ENCODE assay signal across 12 cellular contexts in the genomic region with DNA sequence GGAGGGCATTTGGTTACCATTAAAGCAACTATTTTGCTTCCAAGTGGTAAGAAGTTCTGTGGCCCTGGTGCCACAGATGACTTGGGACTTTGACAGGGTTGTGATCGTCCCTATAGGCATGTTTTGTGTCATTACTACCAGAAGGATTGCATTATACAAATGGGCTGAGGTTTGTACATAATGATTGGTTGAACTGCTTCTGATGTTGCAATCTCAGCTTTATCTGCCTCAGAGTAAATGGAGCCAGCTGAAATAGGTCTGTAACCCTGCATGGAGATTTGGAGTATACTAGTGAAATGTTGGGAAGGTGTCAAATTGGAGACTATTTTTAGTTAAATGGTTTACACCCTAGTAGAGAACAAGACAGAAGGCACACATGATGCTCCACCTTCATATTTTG. TPM values are rescaled to one million over a fixed set of nuclear protein-coding genes. Genes with fewer than 3 reads are reported as not detected.
A peak's percentile ranks its signal among the peaks of the same experiment; 100 is the strongest.
DNase-seq lines count a peak whose midpoint lies in the region; ATAC-seq and TF ChIP-seq lines count a peak whose summit lies in the region.
"Had no signal": no experiment of that assay in that cellular context is flagged by ENCODE, and none has a peak within 500 bp of the region (broad histone marks: within the 10 kb centered on the region; RNA-seq: fewer than 3 reads in every experiment).

No MANE protein-coding gene starts in this region.

- H3K9ac ChIP-seq in IMR-90 (ENCODE audit: low read depth, low read length) (no peak overlapping the region; the same call in 1 of the 2 replicates), smooth muscle cell (ENCODE audit: low read depth) (peak overlapping the region; percentile 53)

- H3K9me1 ChIP-seq in IMR-90 (ENCODE audit: insufficient read depth, low read length), result peaks cover 2% of the 10 kb centered on the region; the same call in 1 of the 2 replicates

- H2BK15ac ChIP-seq in IMR-90 (ENCODE audit: low read depth, low read length), result no peak overlapping the region

- no peak overlapping the region for H2AK5ac ChIP-seq in IMR-90 (ENCODE audit: low read depth, low read length)

- H2BK120ac ChIP-seq in IMR-90 (ENCODE audit: low read depth, low read length), result peak overlapping the region; percentile 44; the same call in 1 of the 2 replicates

- H3K27ac ChIP-seq in IMR-90 (ENCODE audit: insufficient read depth, low read length) (peak overlapping the region; percentile 88; the same call in 1 of the 2 replicates), hepatocyte (peak overlapping the region; percentile 79), smooth muscle cell (ENCODE audit: low read depth) (peak overlapping the region; percentile 96), adrenal gland (peak overlapping the region in 2 of 5 donors; percentile 51 to 67)

- dilution Hi-C loops in IMR-90 (cut with HindIII; ENCODE audit: low sequenced_read_pairs, unreplicated experiment), result no loop called here

- peak; percentile 17 for DNase-seq in IMR-90
- peak; percentile 40 to 83 for DNase-seq in cardiac fibroblast (ENCODE audit: low read depth in 2 of 2)
- no peak for DNase-seq in hepatocyte (ENCODE audit: low spot score)
- DNase-seq in smooth muscle cell (lab: John Stamatoyannopoulos, UW; ENCODE audit: unreplicated experiment), result no peak
- DNase-seq in NCI-H524 (lab: John Stamatoyannopoulos, UW), result no peak
- DNase-seq in NCI-H146 (lab: John Stamatoyannopoulos, UW), result no peak
- no peak for DNase-seq in NCI-H510A treated with DMSO at 0.1 percent for 48 hours (lab: John Stamatoyannopoulos, UW)
- no peak for DNase-seq in adrenal gland
- DNase-seq: activated CD4-positive, alpha-beta T cell treated with anti-CD3 and anti-CD28 coated beads for 36 hours; activated T-cell treated with anti-CD3 and anti-CD28 coated beads, Interleukin-2, amount 50 U/mL, for 24 hours; DND-41; NCI-H1048 had no signal

- TF ChIP-seq POLR2A in IMR-90 (IDR thresholded peaks at IDR 0.05; ENCODE audit: low read depth, low read length) (no peak), adrenal gland (IDR thresholded peaks at IDR 0.05) (no peak)

- H3K4me2 ChIP-seq in IMR-90 (ENCODE audit: low read depth, low read length) (peak overlapping the region; percentile 60), hepatocyte (peak overlapping the region; percentile 44), smooth muscle cell (peak overlapping the region; percentile 64)

- peak overlapping the region; percentile 74 for H3K18ac ChIP-seq in IMR-90 (ENCODE audit: low read depth, low read length)

- H3K36me3 ChIP-seq in IMR-90 (ENCODE audit: control insufficient read depth, insufficient read depth, low read length), result no peaks in the 10 kb centered on the region
- no peaks in the 10 kb centered on the region for H3K36me3 ChIP-seq in hepatocyte (replicated peaks; ENCODE audit: insufficient read depth, low read depth)
- H3K36me3 ChIP-seq in smooth muscle cell (ENCODE audit: low read depth), result no peaks in the 10 kb centered on the region
- H3K36me3 ChIP-seq in adrenal gland (replicated peaks in 1 of 2), result no peaks in the 10 kb centered on the region

- H3K4ac ChIP-seq in IMR-90 (ENCODE audit: low read depth, low read length), result peak overlapping the region; percentile 60

- H4K5ac ChIP-seq in IMR-90 (ENCODE audit: low read depth, low read length), result peak overlapping the region; percentile 51

- CTCF ChIA-PET in IMR-90 (lab: Yijun Ruan, JAX), result no interaction called here

- H3K79me2 ChIP-seq in hepatocyte (no peaks in the 10 kb centered on the region), smooth muscle cell (ENCODE audit: low read depth) (no peaks in the 10 kb centered on the region)

- H4K91ac ChIP-seq in IMR-90 (ENCODE audit: insufficient read depth, low read depth, low read length), result no peak overlapping the region

- WGBS in IMR-90 (ENCODE audit: extremely low coverage in 2 of 2, insufficient read length in 1 of 2), 2 experiments, result no CpG with 5 or more reads among the region's 1 CpG
- 11% methylated on average over 1 of the region's 1 CpG for WGBS in hepatocyte (ENCODE audit: low lambda C conversion rate, missing lambda C conversion rate)
- 3% methylated on average over 1 of the region's 1 CpG for WGBS in smooth muscle cell (ENCODE audit: low lambda C conversion rate)
- WGBS in adrenal gland, 4 donors, result 44 to 100% (median 70%) methylated on average over 1 of the region's 1 CpG

- H3K4me1 ChIP-seq in IMR-90 (ENCODE audit: control insufficient read depth, insufficient read depth, low read length) (peaks cover 15% of the 10 kb centered on the region), hepatocyte (ENCODE audit: insufficient read depth) (peaks cover 40% of the 10 kb centered on the region), smooth muscle cell (ENCODE audit: low read depth) (peaks cover 41% of the 10 kb centered on the region), adrenal gland (replicated peaks in 1 of 2) (peaks cover 0 to 15% of the 10 kb centered on the region in 2 donors)

- no peak overlapping the region for H2AFZ ChIP-seq in IMR-90 (replicated peaks; ENCODE audit: low read length, poor library complexity)
- H2AFZ ChIP-seq in hepatocyte, result peak overlapping the region; percentile 7
- peak overlapping the region; percentile 34 for H2AFZ ChIP-seq in smooth muscle cell (ENCODE audit: low read depth)

- no peak for TF ChIP-seq RAD21 in IMR-90 (IDR thresholded peaks at IDR 0.05; ENCODE audit: low read length)

- H3K9me3 ChIP-seq in IMR-90 (ENCODE audit: control insufficient read depth, insufficient read depth, low read length) (no peaks in the 10 kb centered on the region), hepatocyte (ENCODE audit: low read depth) (no peaks in the 10 kb centered on the region), smooth muscle cell (replicated peaks; ENCODE audit: low read depth) (no peaks in the 10 kb centered on the region), adrenal gland (replicated peaks in 1 of 3) (no peaks in the 10 kb centered on the region)

- H4K8ac ChIP-seq in IMR-90 (ENCODE audit: low read depth in 2 of 2, low read length in 2 of 2), result no peak overlapping the region; a peak in 1 of 4 replicates

- no peaks in the 10 kb centered on the region for H3K27me3 ChIP-seq in IMR-90 (ENCODE audit: control insufficient read depth, insufficient read depth, low read length)
- H3K27me3 ChIP-seq in hepatocyte, result no peaks in the 10 kb centered on the region
- no peaks in the 10 kb centered on the region for H3K27me3 ChIP-seq in smooth muscle cell (ENCODE audit: low read depth)
- H3K27me3 ChIP-seq in adrenal gland, result no peaks in the 10 kb centered on the region

- peaks cover 33% of the 10 kb centered on the region for H3F3A ChIP-seq in smooth muscle cell (ENCODE audit: low read depth)

- no peak overlapping the region for H3K56ac ChIP-seq in IMR-90 (ENCODE audit: extremely low read depth, insufficient read depth, low read length)

- POLR2A ChIA-PET in IMR-90 (lab: Charles Lee; ENCODE audit: unreplicated experiment), result no interaction called here

- TF ChIP-seq CTCF in IMR-90 (conservative IDR thresholded peaks at IDR 0.05; ENCODE audit: low read depth, low read length) (no peak), cardiac fibroblast (IDR thresholded peaks at IDR 0.05; ENCODE audit: low read depth, low read length) (no peak), hepatocyte (IDR thresholded peaks at IDR 0.05; ENCODE audit: poor library complexity) (no peak), smooth muscle cell (IDR thresholded peaks at IDR 0.05; ENCODE audit: borderline replicate concordance, insufficient read depth, poor library complexity, severe bottlenecking) (no peak), adrenal gland (IDR thresholded peaks at IDR 0.05) (no peak)

- 0 out of 2 replicates have a peak overlapping the region, but pooled peaks have one; percentile 37 for H2BK20ac ChIP-seq in IMR-90 (ENCODE audit: low read depth, low read length)

- peak; percentile 36 for ATAC-seq in IMR-90 (ENCODE audit: low read depth)
- ATAC-seq: activated CD4-positive, alpha-beta T cell treated with anti-CD3 and anti-CD28 coated beads for 36 hours had no signal

- BruUV-seq in IMR-90 (replicated peaks; lab: Mats Ljungman, UMichigan), result no TSS peak

- peak overlapping the region; percentile 49 for H2BK5ac ChIP-seq in IMR-90 (ENCODE audit: low read depth, low read length, poor library complexity, severe bottlenecking)

- intact Hi-C loops in IMR-90 (cut with micrococcal nuclease), result loop anchor here (1.0 kb wide), 1 partner anchor 8 kb away; no protein-coding TSS in a partner anchor
- intact Hi-C loops in adrenal gland (cut with DNase I), result no loop called here

- H3K14ac ChIP-seq in IMR-90 (replicated peaks; ENCODE audit: low read depth, low read length), result peak overlapping the region; percentile 33; the same call in 1 of the 2 replicates

- no peak overlapping the region for H3K4me3 ChIP-seq in IMR-90 (ENCODE audit: insufficient read depth, low read depth, low read length)
- H3K4me3 ChIP-seq in cardiac fibroblast (replicated peaks in 1 of 2; ENCODE audit: low read depth in 2 of 2, low read length in 2 of 2), result no peak overlapping the region
- H3K4me3 ChIP-seq in hepatocyte, result no peak overlapping the region
- no peak overlapping the region for H3K4me3 ChIP-seq in smooth muscle cell
- no peak overlapping the region for H3K4me3 ChIP-seq in adrenal gland

- in situ Hi-C loops in IMR-90 (cut with MboI; ENCODE audit: low sequenced_read_pairs), result no loop called here

- no peak overlapping the region for H2AK9ac ChIP-seq in IMR-90 (replicated peaks; ENCODE audit: low read depth, low read length, poor library complexity)

- H3K79me1 ChIP-seq in IMR-90 (ENCODE audit: low read depth in 1 of 2, low read length in 2 of 2), result no peaks in the 10 kb centered on the region

- H4K20me1 ChIP-seq in IMR-90 (ENCODE audit: insufficient read depth, low read length) (no peaks in the 10 kb centered on the region), hepatocyte (ENCODE audit: insufficient read depth, poor library complexity, severe bottlenecking) (no peaks in the 10 kb centered on the region), smooth muscle cell (ENCODE audit: low read depth) (no peaks in the 10 kb centered on the region)

- H3K9me2 ChIP-seq in hepatocyte (replicated peaks; ENCODE audit: insufficient read depth), result no peaks in the 10 kb centered on the region

- H3K23ac ChIP-seq in IMR-90 (ENCODE audit: low read depth, low read length), result peak overlapping the region; percentile 50; the same call in 1 of the 2 replicates

RNA-seq across cellular contexts. Expression of a gene that starts 46.1 kb away (rescaled TPM):
- total RNA-seq in IMR-90 (2012; rRNA removed), result 239 and 270 TPM in 2 replicates
- 112 and 150 TPM in 2 replicates for polyA plus RNA-seq in IMR-90 (2012; rRNA removed)
- 20.5 and 27.9 TPM in 2 replicates for polyA plus RNA-seq in IMR-90 (2012; cell fraction: cytosol; rRNA removed)
- polyA plus RNA-seq in IMR-90 (2012; cell fraction: nucleus; rRNA removed; ENCODE audit: low replicate concordance), result 5.8 and 66.9 TPM in 2 replicates
- total RNA-seq in hepatocyte, result 304 and 347 TPM in 2 replicates
- polyA plus RNA-seq in hepatocyte, result 280 and 288 TPM in 2 replicates
- 491 and 585 TPM in 2 replicates for total RNA-seq in smooth muscle cell
- 446 and 452 TPM in 2 replicates for polyA plus RNA-seq in smooth muscle cell
- total RNA-seq in adrenal gland, result 100 to 1,000 TPM; 101 to 212 (median 155) TPM
- 100 to 1,000 TPM in 2 of 3 donors, 10 to 100 TPM in 1; 72.3 to 267 (median 119) TPM for polyA plus RNA-seq in adrenal gland

RNA-seq across cellular contexts. Expression of a gene that starts 59.8 kb away (rescaled TPM):
- total RNA-seq in IMR-90 (2012; rRNA removed), result 18.3 and 22.2 TPM in 2 replicates
- polyA plus RNA-seq in IMR-90 (2012; rRNA removed), result 26.8 and 27.2 TPM in 2 replicates
- polyA plus RNA-seq in IMR-90 (2012; cell fraction: cytosol; rRNA removed), result 7.9 and 15.9 TPM in 2 replicates
- 11.7 and 13.3 TPM in 2 replicates for polyA plus RNA-seq in IMR-90 (2012; cell fraction: nucleus; rRNA removed; ENCODE audit: low replicate concordance)
- total RNA-seq in hepatocyte, result 25.5 and 31.3 TPM in 2 replicates
- polyA plus RNA-seq in hepatocyte, result 26.8 and 28.0 TPM in 2 replicates
- 28.1 and 34.6 TPM in 2 replicates for total RNA-seq in smooth muscle cell
- 23.2 and 33.0 TPM in 2 replicates for polyA plus RNA-seq in smooth muscle cell
- total RNA-seq in adrenal gland, result 10 to 100 TPM; 10.8 to 37.4 (median 20.1) TPM
- polyA plus RNA-seq in adrenal gland, result 10 to 100 TPM in 2 of 3 donors, 1 to 10 TPM in 1; 7.8 to 24.7 (median 15.9) TPM

Comparison
In these comparisons a context has a peak if more than half of its experiments do, and no peak if none do; other contexts are left out.
1. DNase-seq: peak in IMR-90 (single experiment) and cardiac fibroblast (2 of 2); none in hepatocyte (single experiment), smooth muscle cell (single experiment), NCI-H524 (0 of 2), NCI-H146 (single experiment), NCI-H510A treated with DMSO at 0.1 percent for 48 hours (single experiment) and adrenal gland (0 of 7).
2. Peak in every context shown above with its lines, with median percentiles within 50 percentile points of each other: H3K4me2 ChIP-seq.